ENCODE assay signal across 8 cellular contexts in genomic region chr3:32684800-32685603, GRCh38. TPM values are rescaled to one million over a fixed set of nuclear protein-coding genes. Genes with fewer than 3 reads are reported as not detected.
DNase-seq lines count a peak whose midpoint lies in the region; ATAC-seq, FAIRE-seq and TF ChIP-seq lines count a peak whose summit lies in the region.

CNOT10 (plus strand) TSS chr3:32685188; CDS start chr3:32685461, 273 bp downstream.

- H3K4me3 ChIP-seq in right atrium auricular region, result peak within 1 kb of the TSS; percentile 59 to 87
- H3K4me3 ChIP-seq in psoas muscle, result peak within 1 kb of the TSS; percentile 85

- H3K36me3 ChIP-seq in right atrium auricular region (no peaks in the 10 kb centered on the region), psoas muscle (ENCODE audit: insufficient read depth in 1 of 2, low read depth in 1 of 2) (no peaks in the 10 kb centered on the region)

- 0% methylated on average over 51 to 66 of the region's 66 CpGs for WGBS in psoas muscle, 3 donors

- peak; percentile 46 for DNase-seq in NCI-H187 treated with DMSO at 0.1 percent for 48 hours (lab: John Stamatoyannopoulos, UW)
- peak; percentile 65 to 97 (median 94) for DNase-seq in anterior cingulate cortex (lab: John Stamatoyannopoulos, UW)
- DNase-seq in right atrium auricular region (ENCODE audit: low spot score), result peak; percentile 95
- DNase-seq in psoas muscle, result peak; percentile 95 to 97
- peak; percentile 97 for DNase-seq in urothelium cell line (ENCODE audit: low spot score)

- TF ChIP-seq CTCF in right atrium auricular region (IDR thresholded peaks at IDR 0.05), result peak in 1 of 2 donors; percentile 2
- peak; percentile 22 for TF ChIP-seq CTCF in psoas muscle (IDR thresholded peaks at IDR 0.05)

- H3K27ac ChIP-seq in right atrium auricular region, result peak within 1 kb of the TSS; percentile 85 to 87
- peak within 1 kb of the TSS; percentile 78 for H3K27ac ChIP-seq in psoas muscle

- ATAC-seq in GM18502 (IDR thresholded peaks at IDR 0.05; ENCODE audit: poor library complexity, unreplicated experiment) (peak; percentile 98), HG02970 (IDR thresholded peaks at IDR 0.05; ENCODE audit: low FRiP score, unreplicated experiment) (peak; percentile 99), psoas muscle (peak; percentile 99 to 100 (median 100))

- H3K9me3 ChIP-seq in right atrium auricular region, result no peaks in the 10 kb centered on the region
- no peaks in the 10 kb centered on the region for H3K9me3 ChIP-seq in psoas muscle

- intact Hi-C loops in T-helper 2 cell treated with Interferon-gamma antibody and Interleukin-4, amounts not matched to agents 100 ng/mL and 5 ng/mL, for 36 hours (cut with micrococcal nuclease), result loop anchor here (1.0 to 10.0 kb wide), 8 partner anchors 115 to 1150 kb away; partner anchors contain the start of genes CMTM6, CMTM8, DYNC1LI1 and GLB1
- intact Hi-C loops in psoas muscle (cut with DNase I), result loop anchor here (5.0 to 10.0 kb wide), 2 partner anchors 110 to 113 kb away; partner anchors contain the start of gene DYNC1LI1 (in 2 of the 2)

- no peak for FAIRE-seq in urothelium cell line (lab: Jason Lieb, UNC)

- no peaks in the 10 kb centered on the region for H3K27me3 ChIP-seq in right atrium auricular region
- no peaks in the 10 kb centered on the region for H3K27me3 ChIP-seq in psoas muscle (ENCODE audit: insufficient read depth in 3 of 3, low read length in 2 of 3)

- peaks cover 0 to 18% of the 10 kb centered on the region in 2 donors for H3K4me1 ChIP-seq in right atrium auricular region
- peaks cover 10% of the 10 kb centered on the region for H3K4me1 ChIP-seq in psoas muscle

RNA-seq across cellular contexts. Expression of gene CNOT10, which starts in this region (rescaled TPM):
- total RNA-seq in T-helper 2 cell treated with Interferon-gamma antibody and Interleukin-4, amounts not matched to agents 100 ng/mL and 5 ng/mL, for 36 hours, result 48.5 and 62.3 TPM in 2 replicates
- total RNA-seq in right atrium auricular region (10 to 100 TPM; 11.2 to 13.8 TPM), psoas muscle (10 to 100 TPM; 10.3 to 18.1 (median 12.7) TPM)
- 10 to 100 TPM; 10.9 to 15.4 (median 11.7) TPM for polyA plus RNA-seq in psoas muscle

Comparison
In these comparisons a context has a peak if more than half of its experiments do, and no peak if none do; other contexts are left out.
1. Peak in every context shown above with its lines: DNase-seq, ATAC-seq, H3K4me3 ChIP-seq and H3K27ac ChIP-seq.
2. DNase-seq: peak in every context shown above with its lines; median percentile 97 in urothelium cell line; 96 in psoas muscle; 95 in right atrium auricular region; 94 in anterior cingulate cortex; 46 in NCI-H187 treated with DMSO at 0.1 percent for 48 hours.